19 cellular contexts compared by ENCODE assay signal in genomic region chr21:14361958-14362357, GRCh38. TPM values are rescaled to one million over a fixed set of nuclear protein-coding genes. Genes with fewer than 3 reads are reported as not detected.
DNase-seq lines count a peak whose midpoint lies in the region; ATAC-seq, FAIRE-seq and TF ChIP-seq lines count a peak whose summit lies in the region.
"Had no signal": no experiment of that assay in that cellular context is flagged by ENCODE, and none has a peak within 500 bp of the region (broad histone marks: within the 10 kb centered on the region; RNA-seq: fewer than 3 reads in every experiment).

No MANE protein-coding gene starts in this region.

- H3K36me3 ChIP-seq in SJCRH30 (no peaks in the 10 kb centered on the region), heart right ventricle (no peaks in the 10 kb centered on the region)
- H3K36me3 ChIP-seq: stomach, uterus had no signal

- H3K27ac ChIP-seq in SJCRH30 (no peak overlapping the region), heart right ventricle (no peak overlapping the region)
- H3K27ac ChIP-seq: coronary artery, stomach, uterus had no signal

- no peaks in the 10 kb centered on the region for H3K9me3 ChIP-seq in SJCRH30 (replicated peaks)
- no peaks in the 10 kb centered on the region for H3K9me3 ChIP-seq in heart right ventricle
- H3K9me3 ChIP-seq: stomach, uterus had no signal

- WGBS in heart right ventricle, 2 donors, result 42 to 65% methylated on average over 3 of the region's 3 CpGs

- DNase-seq in GF-D8 (lab: John Stamatoyannopoulos, UW), result peak; percentile 40
- DNase-seq in NOMO-1 (lab: John Stamatoyannopoulos, UW; ENCODE audit: unreplicated experiment in 2 of 2), result peak; percentile 64 to 89
- DNase-seq in astrocyte of the spinal cord (ENCODE audit: low read depth, low spot score), result peak; percentile 11
- peak; percentile 2 for DNase-seq in fibroblast of villous mesenchyme (ENCODE audit: low read depth)
- DNase-seq in SJCRH30, result no peak
- DNase-seq in heart right ventricle, result no peak
- no peak for DNase-seq in activated T-cell treated with anti-CD3 and anti-CD28 coated beads, Interleukin-2, amount 50 U/mL, for 48 hours
- DNase-seq in D721Med (ENCODE audit: insufficient read length, low spot score), result no peak
- DNase-seq: ACHN; activated CD4-positive, alpha-beta memory T cell treated with anti-CD3 and anti-CD28 coated beads, Interleukin-2, amount 10 ng/mL, durations not matched to agents 7 days and 5 days; amniotic stem cell; H9; naive B cell; NCI-H2107; stimulated activated CD4-positive, alpha-beta T cell treated with anti-CD3 and anti-CD28 coated beads, Interleukin-12 subunit alpha, Interleukin-12 subunit beta, amount 100 ng/mL, for 4 hours; stomach; uterus had no signal

- H3K4me3 ChIP-seq in astrocyte of the spinal cord (ENCODE audit: low read depth, low read length), result no peak overlapping the region
- H3K4me3 ChIP-seq in fibroblast of villous mesenchyme (ENCODE audit: low read depth, low read length), result no peak overlapping the region
- H3K4me3 ChIP-seq in SJCRH30, result no peak overlapping the region
- H3K4me3 ChIP-seq in heart right ventricle, result no peak overlapping the region
- H3K4me3 ChIP-seq: coronary artery, stomach, uterus had no signal

- no peak for FAIRE-seq in D721Med (lab: Jason Lieb, UNC)
- FAIRE-seq: GM12891 had no signal

- no peaks in the 10 kb centered on the region for H3K4me1 ChIP-seq in SJCRH30
- H3K4me1 ChIP-seq in heart right ventricle, result no peaks in the 10 kb centered on the region
- H3K4me1 ChIP-seq: stomach, uterus had no signal

- TF ChIP-seq CTCF in astrocyte of the spinal cord (IDR thresholded peaks at IDR 0.05; ENCODE audit: low read depth, low read length) (no peak), fibroblast of villous mesenchyme (IDR thresholded peaks at IDR 0.05; ENCODE audit: insufficient read depth, low read depth, low read length) (no peak), heart right ventricle (IDR thresholded peaks at IDR 0.05) (no peak), D721Med (IDR thresholded peaks at IDR 0.05; ENCODE audit: insufficient read depth, missing control alignments) (no peak)

- intact Hi-C loops in heart right ventricle (cut with DNase I), result no loop called here

- ATAC-seq in heart right ventricle, result no peak

- in situ Hi-C loops in astrocyte of the spinal cord (cut with HindIII; ENCODE audit: low sequenced_read_pairs), result no loop called here

- H3K27me3 ChIP-seq in SJCRH30 (peaks cover 6% of the 10 kb centered on the region; the same call in 1 of the 2 replicates), heart right ventricle (peaks cover 0 to 8% (median 0%) of the 10 kb centered on the region in 7 donors)
- H3K27me3 ChIP-seq: stomach, uterus had no signal

RNA-seq across cellular contexts. Expression of gene HSPA13, which starts 21.0 kb away (rescaled TPM):
- total RNA-seq in fibroblast of villous mesenchyme (54.8 and 84.2 TPM in 2 replicates), heart right ventricle (10 to 100 TPM; 10.6 to 24.0 (median 15.9) TPM)
- total RNA-seq in SJCRH30 (2014; rRNA removed; shearing (Covaris generic)), result 91.1 and 92.1 TPM in 2 replicates
- 10 to 100 TPM in 1 of 2 donors, 1 to 10 TPM in 1; 3.3 to 11.8 TPM for polyA plus RNA-seq in heart right ventricle

Comparison
In these comparisons a context has a peak if more than half of its experiments do, and no peak if none do; other contexts are left out.
1. DNase-seq: peak in GF-D8 (single experiment), NOMO-1 (2 of 2), astrocyte of the spinal cord (single experiment) and fibroblast of villous mesenchyme (single experiment); none in SJCRH30 (0 of 2), heart right ventricle (0 of 2), activated T-cell treated with anti-CD3 and anti-CD28 coated beads, Interleukin-2, amount 50 U/mL, for 48 hours (0 of 2) and D721Med (single experiment).